Comparison of ENCODE assay signal across 8 cellular contexts in genomic region chr2:171878481-171878993, GRCh38. TPM values are rescaled to one million over a fixed set of nuclear protein-coding genes. Genes with fewer than 3 reads are reported as not detected.
DNase-seq lines count a peak whose midpoint lies in the region; ATAC-seq, FAIRE-seq and TF ChIP-seq lines count a peak whose summit lies in the region.

No MANE protein-coding gene starts in this region.

- H3K9me3 Mint-ChIP-seq in activated naive CD4-positive, alpha-beta T cell treated with anti-CD3 and anti-CD28 coated beads, Interleukin-2, amount 50 U/mL, for 72 hours, result peaks cover 0 to 4% of the 10 kb centered on the region in 2 donors
- no peaks in the 10 kb centered on the region for H3K9me3 Mint-ChIP-seq in activated naive CD4-positive, alpha-beta T cell treated with anti-CD3 and anti-CD28 coated beads, Interleukin-2, amount 10 ng/mL, durations not matched to agents 7 days and 5 days
- no peaks in the 10 kb centered on the region for H3K9me3 Mint-ChIP-seq in endothelial cell (ENCODE audit: unreplicated experiment)

- peaks cover 8 to 15% of the 10 kb centered on the region in 2 donors for H3K36me3 Mint-ChIP-seq in activated naive CD4-positive, alpha-beta T cell treated with anti-CD3 and anti-CD28 coated beads, Interleukin-2, amount 50 U/mL, for 72 hours
- peaks cover 25% of the 10 kb centered on the region for H3K36me3 Mint-ChIP-seq in activated naive CD4-positive, alpha-beta T cell treated with anti-CD3 and anti-CD28 coated beads, Interleukin-2, amount 10 ng/mL, durations not matched to agents 7 days and 5 days
- no peaks in the 10 kb centered on the region for H3K36me3 Mint-ChIP-seq in endothelial cell (ENCODE audit: low read depth, unreplicated experiment)

- no peaks in the 10 kb centered on the region for H3K27me3 Mint-ChIP-seq in activated naive CD4-positive, alpha-beta T cell treated with anti-CD3 and anti-CD28 coated beads, Interleukin-2, amount 10 ng/mL, durations not matched to agents 7 days and 5 days
- H3K27me3 Mint-ChIP-seq in endothelial cell (ENCODE audit: unreplicated experiment), result no peaks in the 10 kb centered on the region

- CTCF ChIA-PET in activated naive CD4-positive, alpha-beta T cell treated with anti-CD3 and anti-CD28 coated beads, Interleukin-2, amount 10 ng/mL, durations not matched to agents 7 days and 5 days (lab: Charles Lee), result interaction anchor here (0.6 kb wide), 1 partner anchor 13 kb away, joined by 3 read pairs; no protein-coding TSS in a partner anchor

- peak; percentile 59 to 64 for ATAC-seq in activated naive CD4-positive, alpha-beta T cell treated with anti-CD3 and anti-CD28 coated beads, Interleukin-2, amount 50 U/mL, for 72 hours
- ATAC-seq in GM19452 (IDR thresholded peaks at IDR 0.05; ENCODE audit: unreplicated experiment), result no peak

- H3K9me3 ChIP-seq in adipocyte (ENCODE audit: control insufficient read depth, low read length), result no peaks in the 10 kb centered on the region
- H3K9me3 ChIP-seq in small intestine (ENCODE audit: control insufficient read depth, low read depth), result no peaks in the 10 kb centered on the region

- no peak for TF ChIP-seq CTCF in endothelial cell (IDR thresholded peaks at IDR 0.05; ENCODE audit: unreplicated experiment)

- WGBS in small intestine, 3 donors, result 42 to 67% (median 48%) methylated on average over 2 of the region's 2 CpGs

- H3K27ac Mint-ChIP-seq in activated naive CD4-positive, alpha-beta T cell treated with anti-CD3 and anti-CD28 coated beads, Interleukin-2, amount 50 U/mL, for 72 hours, result no peak overlapping the region
- H3K27ac Mint-ChIP-seq in activated naive CD4-positive, alpha-beta T cell treated with anti-CD3 and anti-CD28 coated beads, Interleukin-2, amount 10 ng/mL, durations not matched to agents 7 days and 5 days, result no peak overlapping the region
- no peak overlapping the region for H3K27ac Mint-ChIP-seq in endothelial cell (ENCODE audit: unreplicated experiment)

- H3K4me1 Mint-ChIP-seq in activated naive CD4-positive, alpha-beta T cell treated with anti-CD3 and anti-CD28 coated beads, Interleukin-2, amount 10 ng/mL, durations not matched to agents 7 days and 5 days, result peaks cover 26% of the 10 kb centered on the region
- H3K4me1 Mint-ChIP-seq in endothelial cell (ENCODE audit: unreplicated experiment), result no peaks in the 10 kb centered on the region

- H3K4me3 Mint-ChIP-seq in activated naive CD4-positive, alpha-beta T cell treated with anti-CD3 and anti-CD28 coated beads, Interleukin-2, amount 10 ng/mL, durations not matched to agents 7 days and 5 days, result no peak overlapping the region
- H3K4me3 Mint-ChIP-seq in endothelial cell (ENCODE audit: unreplicated experiment), result no peak overlapping the region

- H3K36me3 ChIP-seq in adipocyte (ENCODE audit: control insufficient read depth, insufficient read depth, low read length, severe bottlenecking), result no peaks in the 10 kb centered on the region
- H3K36me3 ChIP-seq in small intestine (ENCODE audit: control insufficient read depth in 2 of 2, insufficient read depth in 2 of 2, low read length in 2 of 2), result no peaks in the 10 kb centered on the region

- peak overlapping the region; percentile 43 for H3K9ac ChIP-seq in adipocyte (ENCODE audit: low read length)

- peak overlapping the region; percentile 63 for H3K4me3 ChIP-seq in adipocyte (ENCODE audit: low read length)
- H3K4me3 ChIP-seq in small intestine (ENCODE audit: low read depth in 1 of 2, low read length in 2 of 2), result no peak overlapping the region

- DNase-seq in activated naive CD4-positive, alpha-beta T cell treated with anti-CD3 and anti-CD28 coated beads, Interleukin-2, amount 50 U/mL, for 72 hours (ENCODE audit: low spot score in 2 of 2), result no peak
- no peak for DNase-seq in activated naive CD4-positive, alpha-beta T cell treated with anti-CD3 and anti-CD28 coated beads, Interleukin-2, amount 10 ng/mL, durations not matched to agents 7 days and 5 days
- DNase-seq in adipocyte (ENCODE audit: low read depth) (peak; percentile 86), hepatic stellate cell (ENCODE audit: low spot score) (peak; percentile 55), ureter (ENCODE audit: low spot score) (peak; percentile 57), endothelial cell (ENCODE audit: low spot score) (no peak), small intestine (no peak)

- H3K27me3 ChIP-seq in adipocyte (replicated peaks; ENCODE audit: control insufficient read depth, insufficient read depth, low read length) (no peaks in the 10 kb centered on the region), small intestine (ENCODE audit: control insufficient read depth in 2 of 2, insufficient read depth in 2 of 2, low read length in 2 of 2) (no peaks in the 10 kb centered on the region)

- no peak overlapping the region for H3K27ac ChIP-seq in small intestine (ENCODE audit: low read depth in 1 of 2, low read length in 1 of 2)

- peaks cover 13% of the 10 kb centered on the region for H3K4me1 ChIP-seq in adipocyte (ENCODE audit: control insufficient read depth, insufficient read depth, low read length)
- H3K4me1 ChIP-seq in small intestine (ENCODE audit: control insufficient read depth in 2 of 2, insufficient read depth in 1 of 2, low read depth in 1 of 2, low read length in 1 of 2), result no peaks in the 10 kb centered on the region

- no peak for FAIRE-seq in small intestine (lab: Jason Lieb, UNC)

RNA-seq across cellular contexts. Expression of gene SLC25A12, which starts 15.5 kb away (rescaled TPM):
- 10 to 100 TPM; 13.6 to 33.3 TPM for total RNA-seq in activated naive CD4-positive, alpha-beta T cell treated with anti-CD3 and anti-CD28 coated beads, Interleukin-2, amount 50 U/mL, for 72 hours
- total RNA-seq in ureter, result 36.7 TPM
- 9.7 TPM for total RNA-seq in endothelial cell (ENCODE audit: unreplicated experiment)
- polyA plus RNA-seq in small intestine, result 1 to 10 TPM; 2.2 to 6.2 (median 5.1) TPM

RNA-seq across cellular contexts. Expression of gene HAT1, which starts 43.7 kb away (rescaled TPM):
- 10 to 100 TPM; 75.4 to 76.2 TPM for total RNA-seq in activated naive CD4-positive, alpha-beta T cell treated with anti-CD3 and anti-CD28 coated beads, Interleukin-2, amount 50 U/mL, for 72 hours
- 34.0 TPM for total RNA-seq in ureter
- total RNA-seq in endothelial cell (ENCODE audit: unreplicated experiment), result 22.8 TPM
- 10 to 100 TPM; 14.5 to 38.2 (median 22.7) TPM for polyA plus RNA-seq in small intestine

Comparison
In these comparisons a context has a peak if more than half of its experiments do, and no peak if none do; other contexts are left out.
1. DNase-seq: peak in adipocyte (single experiment), hepatic stellate cell (single experiment) and ureter (single experiment); none in activated naive CD4-positive, alpha-beta T cell treated with anti-CD3 and anti-CD28 coated beads, Interleukin-2, amount 50 U/mL, for 72 hours (0 of 2), activated naive CD4-positive, alpha-beta T cell treated with anti-CD3 and anti-CD28 coated beads, Interleukin-2, amount 10 ng/mL, durations not matched to agents 7 days and 5 days (single experiment), endothelial cell (single experiment) and small intestine (single experiment).